ENCODE assay signal across 8 cellular contexts in genomic region chr14:52313493-52313881, GRCh38. TPM values are rescaled to one million over a fixed set of nuclear protein-coding genes. Genes with fewer than 3 reads are reported as not detected.
A peak's percentile ranks its signal among the peaks of the same experiment; 100 is the strongest.
DNase-seq lines count a peak whose midpoint lies in the region; ATAC-seq and TF ChIP-seq lines count a peak whose summit lies in the region.

No MANE protein-coding gene starts in this region.

- H3K4me3 Mint-ChIP-seq in activated naive CD4-positive, alpha-beta T cell treated with anti-CD3 and anti-CD28 coated beads, Interleukin-2, amount 10 ng/mL, durations not matched to agents 7 days and 5 days = peak overlapping the region; percentile 95

- no peak for TF ChIP-seq EP300 in tibial nerve (IDR thresholded peaks at IDR 0.05)

- H3K27ac Mint-ChIP-seq in activated naive CD4-positive, alpha-beta T cell treated with anti-CD3 and anti-CD28 coated beads, Interleukin-2, amount 10 ng/mL, durations not matched to agents 7 days and 5 days = peak overlapping the region; percentile 96
- peak overlapping the region in 1 of 2 donors; percentile 73 for H3K27ac Mint-ChIP-seq in activated naive CD4-positive, alpha-beta T cell treated with anti-CD3 and anti-CD28 coated beads, Interleukin-2, amount 50 U/mL, for 72 hours

- no peaks in the 10 kb centered on the region for H3K36me3 ChIP-seq in tibial nerve

- no peaks in the 10 kb centered on the region for H3K9me3 ChIP-seq in tibial nerve

- no peaks in the 10 kb centered on the region for H3K9me3 Mint-ChIP-seq in activated naive CD4-positive, alpha-beta T cell treated with anti-CD3 and anti-CD28 coated beads, Interleukin-2, amount 10 ng/mL, durations not matched to agents 7 days and 5 days
- H3K9me3 Mint-ChIP-seq in activated naive CD4-positive, alpha-beta T cell treated with anti-CD3 and anti-CD28 coated beads, Interleukin-2, amount 50 U/mL, for 72 hours = no peaks in the 10 kb centered on the region

- peaks cover 0 to 30% (median 9%) of the 10 kb centered on the region in 4 donors for H3K4me1 ChIP-seq in tibial nerve

- H3K27ac ChIP-seq in tibial nerve = peak overlapping the region in 3 of 4 donors; percentile 43 to 73 (median 71)

- H3K4me3 ChIP-seq in astrocyte of the cerebellum (ENCODE audit: low read depth, low read length) = peak overlapping the region; percentile 81
- H3K4me3 ChIP-seq in lower leg skin (ENCODE audit: low read depth, poor library complexity, severe bottlenecking) = peak overlapping the region; percentile 28
- peak overlapping the region; percentile 41 to 61 (median 58) for H3K4me3 ChIP-seq in tibial nerve

- H3K27me3 ChIP-seq in tibial nerve = peaks cover 0 to 20% of the 10 kb centered on the region in 2 donors

- peaks cover 91% of the 10 kb centered on the region for H3K36me3 Mint-ChIP-seq in activated naive CD4-positive, alpha-beta T cell treated with anti-CD3 and anti-CD28 coated beads, Interleukin-2, amount 10 ng/mL, durations not matched to agents 7 days and 5 days
- H3K36me3 Mint-ChIP-seq in activated naive CD4-positive, alpha-beta T cell treated with anti-CD3 and anti-CD28 coated beads, Interleukin-2, amount 50 U/mL, for 72 hours = peaks cover 0 to 12% of the 10 kb centered on the region in 2 donors

- ATAC-seq in activated naive CD4-positive, alpha-beta T cell treated with anti-CD3 and anti-CD28 coated beads, Interleukin-2, amount 50 U/mL, for 72 hours = no peak
- no peak for ATAC-seq in GM18909 (IDR thresholded peaks at IDR 0.05; ENCODE audit: poor library complexity, unreplicated experiment)
- ATAC-seq in HG03520 (IDR thresholded peaks at IDR 0.05; ENCODE audit: unreplicated experiment) = no peak

- intact Hi-C loops in lower leg skin (cut with DNase I; ENCODE audit: low total_unique reads) = no loop called here

- H3K4me1 Mint-ChIP-seq in activated naive CD4-positive, alpha-beta T cell treated with anti-CD3 and anti-CD28 coated beads, Interleukin-2, amount 10 ng/mL, durations not matched to agents 7 days and 5 days = peaks cover 55% of the 10 kb centered on the region

- WGBS in lower leg skin, 2 donors = 21 to 42% methylated on average over 10 of the region's 10 CpGs
- WGBS in tibial nerve, 2 donors = 25 to 26% methylated on average over 10 of the region's 10 CpGs

- peaks cover 28% of the 10 kb centered on the region for H3K27me3 Mint-ChIP-seq in activated naive CD4-positive, alpha-beta T cell treated with anti-CD3 and anti-CD28 coated beads, Interleukin-2, amount 10 ng/mL, durations not matched to agents 7 days and 5 days

- CTCF ChIA-PET in activated naive CD4-positive, alpha-beta T cell treated with anti-CD3 and anti-CD28 coated beads, Interleukin-2, amount 10 ng/mL, durations not matched to agents 7 days and 5 days (lab: Charles Lee) = interaction anchor here (0.7 to 1.7 kb wide), 6 partner anchors 12 to 99 kb away, joined by 3 to 8 read pairs (median 5); no protein-coding TSS in a partner anchor

- no peak for TF ChIP-seq CTCF in astrocyte of the cerebellum (IDR thresholded peaks at IDR 0.05; ENCODE audit: low read depth, low read length, missing control alignments)
- TF ChIP-seq CTCF in lower leg skin (IDR thresholded peaks at IDR 0.05) = no peak
- TF ChIP-seq CTCF in tibial nerve (IDR thresholded peaks at IDR 0.05) = no peak

- TF ChIP-seq POLR2A in lower leg skin (IDR thresholded peaks at IDR 0.05) (no peak), tibial nerve (IDR thresholded peaks at IDR 0.05) (no peak)

- peak; percentile 39 for DNase-seq in activated naive CD4-positive, alpha-beta T cell treated with anti-CD3 and anti-CD28 coated beads, Interleukin-2, amount 10 ng/mL, durations not matched to agents 7 days and 5 days
- DNase-seq in activated naive CD4-positive, alpha-beta T cell treated with anti-CD3 and anti-CD28 coated beads, Interleukin-2, amount 50 U/mL, for 72 hours (ENCODE audit: low spot score in 2 of 2) = no peak
- no peak for DNase-seq in astrocyte of the cerebellum (ENCODE audit: low read depth)
- no peak for DNase-seq in lower leg skin (ENCODE audit: low spot score in 2 of 2)
- DNase-seq in tibial nerve (ENCODE audit: low spot score in 2 of 2) = no peak
- DNase-seq in middle frontal gyrus (ENCODE audit: extremely low spot score, low spot score) = no peak

- in situ Hi-C loops in astrocyte of the cerebellum (cut with HindIII; ENCODE audit: low sequenced_read_pairs) = no loop called here

RNA-seq across cellular contexts. Expression of gene PTGER2, which starts 0.6 kb away (rescaled TPM):
- 1 to 10 TPM; 1.2 to 2.5 TPM for total RNA-seq in activated naive CD4-positive, alpha-beta T cell treated with anti-CD3 and anti-CD28 coated beads, Interleukin-2, amount 50 U/mL, for 72 hours
- total RNA-seq in lower leg skin = 1 to 10 TPM in 3 of 4 donors, under 1 TPM in 1; 0.15 to 3.6 (median 2.0) TPM
- total RNA-seq in tibial nerve = 10 to 100 TPM in 1 of 4 donors, 1 to 10 TPM in 3; 2.1 to 14.4 (median 4.0) TPM

RNA-seq across cellular contexts. Expression of gene PTGDR, which starts 46.0 kb away (rescaled TPM):
- total RNA-seq in activated naive CD4-positive, alpha-beta T cell treated with anti-CD3 and anti-CD28 coated beads, Interleukin-2, amount 50 U/mL, for 72 hours = under 1 TPM in 1 of 2 donors, not detected in 1; 0.18 TPM
- total RNA-seq in lower leg skin = 1 to 10 TPM in 1 of 4 donors, under 1 TPM in 2, not detected in 1; 0.65 to 2.8 (median 0.88) TPM
- total RNA-seq in tibial nerve = 1 to 10 TPM; 2.7 to 7.4 (median 6.4) TPM

Comparison
In these comparisons a context has a peak if more than half of its experiments do, and no peak if none do; other contexts are left out.
1. H3K4me3 ChIP-seq: peak in every context shown above with its lines; median percentile 81 in astrocyte of the cerebellum; 58 in tibial nerve; 28 in lower leg skin.